In genomic region chr11:8333431-8334401, GRCh38 we compare ENCODE assay signal across 10 cellular contexts.
DNase-seq lines count a peak whose midpoint lies in the region.
"Had no signal": no experiment of that assay in that cellular context is flagged by ENCODE, and none has a peak within 500 bp of the region (broad histone marks: within the 10 kb centered on the region; RNA-seq: fewer than 3 reads in every experiment).

No MANE protein-coding gene starts in this region.

- no peak overlapping the region for H2BK5ac ChIP-seq in neuronal stem cell (ENCODE audit: low read length)

- no peak overlapping the region for H2AFZ ChIP-seq in neuronal stem cell (ENCODE audit: low read length)

- no peak overlapping the region for H3K9ac ChIP-seq in neuronal stem cell (ENCODE audit: low read depth, low read length, poor library complexity)

- peak overlapping the region; percentile 21 for H3K23ac ChIP-seq in neuronal stem cell (ENCODE audit: low read depth, low read length, poor library complexity)

- H2BK12ac ChIP-seq in neuronal stem cell (ENCODE audit: low read length), result peak overlapping the region; percentile 59

- no peak overlapping the region for H3K4ac ChIP-seq in neuronal stem cell (ENCODE audit: low read length)

- H3K4me3 ChIP-seq in H7 (ENCODE audit: insufficient read depth, low read depth, low read length) (no peak overlapping the region), neuronal stem cell (ENCODE audit: low read length in 2 of 2) (no peak overlapping the region)

- peaks cover 26 to 36% of the 10 kb centered on the region in 2 donors for H3K4me1 ChIP-seq in neuronal stem cell (ENCODE audit: control insufficient read depth in 2 of 2, insufficient read depth in 1 of 2, low read depth in 1 of 2, low read length in 2 of 2)

- H4K8ac ChIP-seq in neuronal stem cell (ENCODE audit: low read depth, low read length), result no peak overlapping the region

- H4K91ac ChIP-seq in neuronal stem cell (ENCODE audit: low read depth, low read length, poor library complexity), result peak overlapping the region; percentile 38

- no peak overlapping the region for H3K14ac ChIP-seq in neuronal stem cell (ENCODE audit: low read length)

- no peaks in the 10 kb centered on the region for H3K27me3 ChIP-seq in H7 (ENCODE audit: control insufficient read depth, insufficient read depth, low read length)
- no peaks in the 10 kb centered on the region for H3K27me3 ChIP-seq in neuronal stem cell (ENCODE audit: control insufficient read depth in 3 of 3, insufficient read depth in 3 of 3, low read depth in 1 of 3, low read length in 3 of 3)

- intact Hi-C loops in posterior cingulate gyrus (cut with DNase I), result no loop called here

- H3K79me1 ChIP-seq in neuronal stem cell (ENCODE audit: low read depth, low read length), result no peaks in the 10 kb centered on the region

- peak overlapping the region; percentile 11 for H3K18ac ChIP-seq in neuronal stem cell (ENCODE audit: low read length)

- H3K36me3 ChIP-seq in H7 (replicated peaks; ENCODE audit: control insufficient read depth, insufficient read depth, low read length), result no peaks in the 10 kb centered on the region
- no peaks in the 10 kb centered on the region for H3K36me3 ChIP-seq in neuronal stem cell (replicated peaks in 1 of 2; ENCODE audit: control insufficient read depth in 2 of 2, insufficient read depth in 2 of 2, low read length in 2 of 2)

- peak overlapping the region; percentile 41 for H2BK15ac ChIP-seq in neuronal stem cell (ENCODE audit: low read length)

- peak overlapping the region; percentile 34 for H3K27ac ChIP-seq in neuronal stem cell (replicated peaks; ENCODE audit: low read length)

- peak overlapping the region; percentile 27 for H2BK120ac ChIP-seq in neuronal stem cell (ENCODE audit: low read depth, low read length)

- no CpG with 5 or more reads among the region's 11 CpGs for WGBS in neuronal stem cell (ENCODE audit: extremely low coverage in 2 of 2, insufficient read length in 2 of 2, insufficient replicate concordance in 1 of 2), 2 donors

- no peak overlapping the region for H3K4me2 ChIP-seq in neuronal stem cell (ENCODE audit: insufficient read depth, low read length, poor library complexity, severe bottlenecking)

- peak overlapping the region; percentile 46 for H2AK5ac ChIP-seq in neuronal stem cell (ENCODE audit: low read depth, low read length)

- H3K9me3 ChIP-seq in neuronal stem cell (replicated peaks in 1 of 2; ENCODE audit: control insufficient read depth in 2 of 2, insufficient read depth in 1 of 2, low read depth in 1 of 2, low read length in 2 of 2), result no peaks in the 10 kb centered on the region

- DNase-seq in H7 (peak; percentile 79), NCI-H524 (lab: John Stamatoyannopoulos, UW) (peak; percentile 17 to 51), astrocyte of the hippocampus (ENCODE audit: low read depth, low spot score) (peak; percentile 29), neuronal stem cell (ENCODE audit: low spot score) (no peak), posterior cingulate gyrus (no peak), DMS79 treated with DMSO at 0.1 percent for 48 hours (lab: John Stamatoyannopoulos, UW) (no peak), NCI-H526 (lab: John Stamatoyannopoulos, UW) (no peak)
- DNase-seq in stimulated activated CD4-positive, alpha-beta T cell treated with anti-CD3 and anti-CD28 coated beads, Interleukin-4, amount 100 ng/mL, for 1 hour, result no peak
- DNase-seq: stimulated activated CD8-positive, alpha-beta memory T cell treated with anti-CD3 and anti-CD28 coated beads, Interleukin-4, amount 100 ng/mL, for 48 hours; T-helper 9 cell had no signal

Comparison
In these comparisons a context has a peak if more than half of its experiments do, and no peak if none do; other contexts are left out.
1. DNase-seq: peak in H7 (single experiment), NCI-H524 (2 of 2) and astrocyte of the hippocampus (single experiment); none in neuronal stem cell (single experiment), stimulated activated CD4-positive, alpha-beta T cell treated with anti-CD3 and anti-CD28 coated beads, Interleukin-4, amount 100 ng/mL, for 1 hour (single experiment), posterior cingulate gyrus (0 of 10), DMS79 treated with DMSO at 0.1 percent for 48 hours (single experiment) and NCI-H526 (0 of 2).